Comparison of ENCODE assay signal across 1 cellular context in the genomic region with DNA sequence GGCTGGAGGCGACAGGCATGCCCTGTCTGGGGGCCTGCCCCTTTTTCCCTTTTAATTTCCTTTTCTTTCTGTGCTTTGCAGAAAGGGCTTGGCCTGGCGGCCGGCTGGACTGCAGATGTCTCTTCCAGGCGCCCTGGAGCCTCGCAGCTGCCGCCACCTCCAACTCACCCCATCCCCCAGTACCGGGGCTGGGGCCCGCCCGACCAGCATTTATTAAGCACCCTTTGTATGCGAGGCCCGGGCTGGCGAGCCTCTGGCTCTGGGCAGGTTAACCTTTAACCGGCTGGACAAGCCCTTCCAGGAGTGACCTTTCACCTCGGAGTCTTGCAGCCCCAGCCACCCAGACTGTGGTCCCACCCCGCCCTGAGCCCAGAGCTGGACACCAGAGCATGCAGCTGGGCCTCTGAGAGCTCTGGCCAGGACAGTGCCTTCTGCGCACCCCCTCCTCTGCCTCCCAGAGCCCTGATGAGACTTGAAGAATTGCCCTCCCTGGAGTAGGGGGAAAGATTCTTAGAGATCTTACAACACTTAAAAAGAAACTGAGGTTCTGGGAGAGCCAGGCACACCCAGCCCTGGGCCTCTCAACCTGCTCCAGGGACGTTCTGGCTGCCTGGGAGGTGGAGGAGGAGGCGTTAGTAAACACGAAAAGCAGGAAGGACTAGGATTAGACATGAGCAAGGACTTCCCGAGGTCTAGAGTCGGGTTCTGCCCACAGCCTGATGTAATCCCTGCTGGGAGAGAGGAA.
TF ChIP-seq lines count a peak whose summit lies in the region.

No MANE protein-coding gene starts in this region.

TF ChIP-seq in HepG2, 621 proteins besides CTCF, POLR2A, EP300 and RAD21 (continued from another document and continues in another):
- TF ChIP-seq, protein P1, sequence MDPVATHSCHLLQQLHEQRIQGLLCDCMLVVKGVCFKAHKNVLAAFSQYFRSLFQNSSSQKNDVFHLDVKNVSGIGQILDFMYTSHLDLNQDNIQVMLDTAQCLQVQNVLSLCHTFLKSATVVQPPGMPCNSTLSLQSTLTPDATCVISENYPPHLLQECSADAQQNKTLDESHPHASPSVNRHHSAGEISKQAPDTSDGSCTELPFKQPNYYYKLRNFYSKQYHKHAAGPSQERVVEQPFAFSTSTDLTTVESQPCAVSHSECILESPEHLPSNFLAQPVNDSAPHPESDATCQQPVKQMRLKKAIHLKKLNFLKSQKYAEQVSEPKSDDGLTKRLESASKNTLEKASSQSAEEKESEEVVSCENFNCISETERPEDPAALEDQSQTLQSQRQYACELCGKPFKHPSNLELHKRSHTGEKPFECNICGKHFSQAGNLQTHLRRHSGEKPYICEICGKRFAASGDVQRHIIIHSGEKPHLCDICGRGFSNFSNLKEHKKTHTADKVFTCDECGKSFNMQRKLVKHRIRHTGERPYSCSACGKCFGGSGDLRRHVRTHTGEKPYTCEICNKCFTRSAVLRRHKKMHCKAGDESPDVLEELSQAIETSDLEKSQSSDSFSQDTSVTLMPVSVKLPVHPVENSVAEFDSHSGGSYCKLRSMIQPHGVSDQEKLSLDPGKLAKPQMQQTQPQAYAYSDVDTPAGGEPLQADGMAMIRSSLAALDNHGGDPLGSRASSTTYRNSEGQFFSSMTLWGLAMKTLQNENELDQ (CRISPR knock-in tag; IDR thresholded peaks at IDR 0.05; ENCODE audit: borderline replicate concordance), result no peak
- TF ChIP-seq ZMYM3 (CRISPR knock-in tag; IDR thresholded peaks at IDR 0.05) (peak; percentile 100), HMG20A (CRISPR knock-in tag; IDR thresholded peaks at IDR 0.05; ENCODE audit: borderline replicate concordance) (no peak), ZFP41 (CRISPR knock-in tag; IDR thresholded peaks at IDR 0.05; ENCODE audit: borderline replicate concordance) (no peak), ZNF326 (CRISPR knock-in tag; IDR thresholded peaks at IDR 0.05; ENCODE audit: borderline replicate concordance) (no peak), SNRNP70 (IDR thresholded peaks at IDR 0.05; ENCODE audit: low read depth, low read length) (no peak), GLI4 (CRISPR knock-in tag; IDR thresholded peaks at IDR 0.05; ENCODE audit: borderline replicate concordance) (no peak), ATAD3A (CRISPR knock-in tag; IDR thresholded peaks at IDR 0.05) (no peak), ZNF335 (CRISPR knock-in tag; IDR thresholded peaks at IDR 0.05) (no peak), ZNF441 (CRISPR knock-in tag; IDR thresholded peaks at IDR 0.05; ENCODE audit: borderline replicate concordance) (peak; percentile 20; the same call in 1 of the 2 replicates), MEIS2 (CRISPR knock-in tag; IDR thresholded peaks at IDR 0.05) (no peak), HMGA1 (CRISPR knock-in tag; conservative IDR thresholded peaks at IDR 0.05) (no peak), HES4 (CRISPR knock-in tag; IDR thresholded peaks at IDR 0.05; ENCODE audit: borderline replicate concordance) (no peak), ZNF777 (CRISPR knock-in tag; IDR thresholded peaks at IDR 0.05) (no peak), ZNF224 (CRISPR knock-in tag; IDR thresholded peaks at IDR 0.05) (0 out of 2 replicates have a peak, but pooled peaks have one; percentile 28), SOX6 (IDR thresholded peaks at IDR 0.05) (no peak), SOX6 (CRISPR knock-in tag; IDR thresholded peaks at IDR 0.05) (peak; percentile 34; the same call in 1 of the 2 replicates), ZNF121 (CRISPR knock-in tag; IDR thresholded peaks at IDR 0.05) (peak; percentile 13), IRX3 (CRISPR knock-in tag; IDR thresholded peaks at IDR 0.05; ENCODE audit: borderline replicate concordance, low read depth) (no peak)
- TF ChIP-seq, protein P2, sequence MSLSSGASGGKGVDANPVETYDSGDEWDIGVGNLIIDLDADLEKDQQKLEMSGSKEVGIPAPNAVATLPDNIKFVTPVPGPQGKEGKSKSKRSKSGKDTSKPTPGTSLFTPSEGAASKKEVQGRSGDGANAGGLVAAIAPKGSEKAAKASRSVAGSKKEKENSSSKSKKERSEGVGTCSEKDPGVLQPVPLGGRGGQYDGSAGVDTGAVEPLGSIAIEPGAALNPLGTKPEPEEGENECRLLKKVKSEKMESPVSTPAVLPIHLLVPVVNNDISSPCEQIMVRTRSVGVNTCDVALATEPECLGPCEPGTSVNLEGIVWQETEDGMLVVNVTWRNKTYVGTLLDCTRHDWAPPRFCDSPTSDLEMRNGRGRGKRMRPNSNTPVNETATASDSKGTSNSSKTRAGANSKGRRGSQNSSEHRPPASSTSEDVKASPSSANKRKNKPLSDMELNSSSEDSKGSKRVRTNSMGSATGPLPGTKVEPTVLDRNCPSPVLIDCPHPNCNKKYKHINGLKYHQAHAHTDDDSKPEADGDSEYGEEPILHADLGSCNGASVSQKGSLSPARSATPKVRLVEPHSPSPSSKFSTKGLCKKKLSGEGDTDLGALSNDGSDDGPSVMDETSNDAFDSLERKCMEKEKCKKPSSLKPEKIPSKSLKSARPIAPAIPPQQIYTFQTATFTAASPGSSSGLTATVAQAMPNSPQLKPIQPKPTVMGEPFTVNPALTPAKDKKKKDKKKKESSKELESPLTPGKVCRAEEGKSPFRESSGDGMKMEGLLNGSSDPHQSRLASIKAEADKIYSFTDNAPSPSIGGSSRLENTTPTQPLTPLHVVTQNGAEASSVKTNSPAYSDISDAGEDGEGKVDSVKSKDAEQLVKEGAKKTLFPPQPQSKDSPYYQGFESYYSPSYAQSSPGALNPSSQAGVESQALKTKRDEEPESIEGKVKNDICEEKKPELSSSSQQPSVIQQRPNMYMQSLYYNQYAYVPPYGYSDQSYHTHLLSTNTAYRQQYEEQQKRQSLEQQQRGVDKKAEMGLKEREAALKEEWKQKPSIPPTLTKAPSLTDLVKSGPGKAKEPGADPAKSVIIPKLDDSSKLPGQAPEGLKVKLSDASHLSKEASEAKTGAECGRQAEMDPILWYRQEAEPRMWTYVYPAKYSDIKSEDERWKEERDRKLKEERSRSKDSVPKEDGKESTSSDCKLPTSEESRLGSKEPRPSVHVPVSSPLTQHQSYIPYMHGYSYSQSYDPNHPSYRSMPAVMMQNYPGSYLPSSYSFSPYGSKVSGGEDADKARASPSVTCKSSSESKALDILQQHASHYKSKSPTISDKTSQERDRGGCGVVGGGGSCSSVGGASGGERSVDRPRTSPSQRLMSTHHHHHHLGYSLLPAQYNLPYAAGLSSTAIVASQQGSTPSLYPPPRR (CRISPR knock-in tag; IDR thresholded peaks at IDR 0.05; ENCODE audit: borderline replicate concordance), result no peak
- TF ChIP-seq, protein P3, sequence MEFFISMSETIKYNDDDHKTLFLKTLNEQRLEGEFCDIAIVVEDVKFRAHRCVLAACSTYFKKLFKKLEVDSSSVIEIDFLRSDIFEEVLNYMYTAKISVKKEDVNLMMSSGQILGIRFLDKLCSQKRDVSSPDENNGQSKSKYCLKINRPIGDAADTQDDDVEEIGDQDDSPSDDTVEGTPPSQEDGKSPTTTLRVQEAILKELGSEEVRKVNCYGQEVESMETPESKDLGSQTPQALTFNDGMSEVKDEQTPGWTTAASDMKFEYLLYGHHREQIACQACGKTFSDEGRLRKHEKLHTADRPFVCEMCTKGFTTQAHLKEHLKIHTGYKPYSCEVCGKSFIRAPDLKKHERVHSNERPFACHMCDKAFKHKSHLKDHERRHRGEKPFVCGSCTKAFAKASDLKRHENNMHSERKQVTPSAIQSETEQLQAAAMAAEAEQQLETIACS (CRISPR knock-in tag; IDR thresholded peaks at IDR 0.05), result no peak
- TF ChIP-seq, protein P4, sequence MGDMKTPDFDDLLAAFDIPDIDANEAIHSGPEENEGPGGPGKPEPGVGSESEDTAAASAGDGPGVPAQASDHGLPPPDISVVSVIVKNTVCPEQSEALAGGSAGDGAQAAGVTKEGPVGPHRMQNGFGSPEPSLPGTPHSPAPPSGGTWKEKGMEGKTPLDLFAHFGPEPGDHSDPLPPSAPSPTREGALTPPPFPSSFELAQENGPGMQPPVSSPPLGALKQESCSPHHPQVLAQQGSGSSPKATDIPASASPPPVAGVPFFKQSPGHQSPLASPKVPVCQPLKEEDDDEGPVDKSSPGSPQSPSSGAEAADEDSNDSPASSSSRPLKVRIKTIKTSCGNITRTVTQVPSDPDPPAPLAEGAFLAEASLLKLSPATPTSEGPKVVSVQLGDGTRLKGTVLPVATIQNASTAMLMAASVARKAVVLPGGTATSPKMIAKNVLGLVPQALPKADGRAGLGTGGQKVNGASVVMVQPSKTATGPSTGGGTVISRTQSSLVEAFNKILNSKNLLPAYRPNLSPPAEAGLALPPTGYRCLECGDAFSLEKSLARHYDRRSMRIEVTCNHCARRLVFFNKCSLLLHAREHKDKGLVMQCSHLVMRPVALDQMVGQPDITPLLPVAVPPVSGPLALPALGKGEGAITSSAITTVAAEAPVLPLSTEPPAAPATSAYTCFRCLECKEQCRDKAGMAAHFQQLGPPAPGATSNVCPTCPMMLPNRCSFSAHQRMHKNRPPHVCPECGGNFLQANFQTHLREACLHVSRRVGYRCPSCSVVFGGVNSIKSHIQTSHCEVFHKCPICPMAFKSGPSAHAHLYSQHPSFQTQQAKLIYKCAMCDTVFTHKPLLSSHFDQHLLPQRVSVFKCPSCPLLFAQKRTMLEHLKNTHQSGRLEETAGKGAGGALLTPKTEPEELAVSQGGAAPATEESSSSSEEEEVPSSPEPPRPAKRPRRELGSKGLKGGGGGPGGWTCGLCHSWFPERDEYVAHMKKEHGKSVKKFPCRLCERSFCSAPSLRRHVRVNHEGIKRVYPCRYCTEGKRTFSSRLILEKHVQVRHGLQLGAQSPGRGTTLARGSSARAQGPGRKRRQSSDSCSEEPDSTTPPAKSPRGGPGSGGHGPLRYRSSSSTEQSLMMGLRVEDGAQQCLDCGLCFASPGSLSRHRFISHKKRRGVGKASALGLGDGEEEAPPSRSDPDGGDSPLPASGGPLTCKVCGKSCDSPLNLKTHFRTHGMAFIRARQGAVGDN (CRISPR knock-in tag; IDR thresholded peaks at IDR 0.05), result peak; percentile 75; the same call in 1 of the 2 replicates
- TF ChIP-seq, protein P5, sequence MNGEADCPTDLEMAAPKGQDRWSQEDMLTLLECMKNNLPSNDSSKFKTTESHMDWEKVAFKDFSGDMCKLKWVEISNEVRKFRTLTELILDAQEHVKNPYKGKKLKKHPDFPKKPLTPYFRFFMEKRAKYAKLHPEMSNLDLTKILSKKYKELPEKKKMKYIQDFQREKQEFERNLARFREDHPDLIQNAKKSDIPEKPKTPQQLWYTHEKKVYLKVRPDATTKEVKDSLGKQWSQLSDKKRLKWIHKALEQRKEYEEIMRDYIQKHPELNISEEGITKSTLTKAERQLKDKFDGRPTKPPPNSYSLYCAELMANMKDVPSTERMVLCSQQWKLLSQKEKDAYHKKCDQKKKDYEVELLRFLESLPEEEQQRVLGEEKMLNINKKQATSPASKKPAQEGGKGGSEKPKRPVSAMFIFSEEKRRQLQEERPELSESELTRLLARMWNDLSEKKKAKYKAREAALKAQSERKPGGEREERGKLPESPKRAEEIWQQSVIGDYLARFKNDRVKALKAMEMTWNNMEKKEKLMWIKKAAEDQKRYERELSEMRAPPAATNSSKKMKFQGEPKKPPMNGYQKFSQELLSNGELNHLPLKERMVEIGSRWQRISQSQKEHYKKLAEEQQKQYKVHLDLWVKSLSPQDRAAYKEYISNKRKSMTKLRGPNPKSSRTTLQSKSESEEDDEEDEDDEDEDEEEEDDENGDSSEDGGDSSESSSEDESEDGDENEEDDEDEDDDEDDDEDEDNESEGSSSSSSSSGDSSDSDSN (CRISPR knock-in tag; IDR thresholded peaks at IDR 0.05), result peak; percentile 42; the same call in 1 of the 2 replicates
- TF ChIP-seq, protein P6, sequence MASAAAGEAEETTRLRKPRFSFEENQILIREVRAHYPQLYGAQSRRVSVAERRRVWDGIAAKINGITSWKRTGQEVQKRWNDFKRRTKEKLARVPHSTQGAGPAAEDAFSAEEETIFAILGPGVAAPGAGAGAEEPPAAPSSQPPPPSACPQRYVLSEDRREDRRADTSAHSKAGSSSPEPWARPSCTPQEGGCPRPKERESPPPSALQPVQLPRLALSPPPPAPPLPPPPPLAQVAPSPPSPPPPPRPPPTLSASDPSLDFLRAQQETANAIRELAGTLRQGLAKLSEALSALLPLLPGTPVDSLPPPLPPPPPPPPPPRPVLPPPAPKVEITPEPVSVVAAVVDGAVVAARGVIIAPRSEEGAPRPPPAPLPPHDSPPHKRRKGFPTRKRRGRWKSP (CRISPR knock-in tag; IDR thresholded peaks at IDR 0.05), result no peak
- TF ChIP-seq, protein P7, sequence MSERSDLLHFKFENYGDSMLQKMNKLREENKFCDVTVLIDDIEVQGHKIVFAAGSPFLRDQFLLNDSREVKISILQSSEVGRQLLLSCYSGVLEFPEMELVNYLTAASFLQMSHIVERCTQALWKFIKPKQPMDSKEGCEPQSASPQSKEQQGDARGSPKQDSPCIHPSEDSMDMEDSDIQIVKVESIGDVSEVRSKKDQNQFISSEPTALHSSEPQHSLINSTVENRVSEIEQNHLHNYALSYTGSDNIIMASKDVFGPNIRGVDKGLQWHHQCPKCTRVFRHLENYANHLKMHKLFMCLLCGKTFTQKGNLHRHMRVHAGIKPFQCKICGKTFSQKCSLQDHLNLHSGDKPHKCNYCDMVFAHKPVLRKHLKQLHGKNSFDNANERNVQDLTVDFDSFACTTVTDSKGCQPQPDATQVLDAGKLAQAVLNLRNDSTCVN (CRISPR knock-in tag; IDR thresholded peaks at IDR 0.05; ENCODE audit: borderline replicate concordance), result no peak
- TF ChIP-seq, protein P8, sequence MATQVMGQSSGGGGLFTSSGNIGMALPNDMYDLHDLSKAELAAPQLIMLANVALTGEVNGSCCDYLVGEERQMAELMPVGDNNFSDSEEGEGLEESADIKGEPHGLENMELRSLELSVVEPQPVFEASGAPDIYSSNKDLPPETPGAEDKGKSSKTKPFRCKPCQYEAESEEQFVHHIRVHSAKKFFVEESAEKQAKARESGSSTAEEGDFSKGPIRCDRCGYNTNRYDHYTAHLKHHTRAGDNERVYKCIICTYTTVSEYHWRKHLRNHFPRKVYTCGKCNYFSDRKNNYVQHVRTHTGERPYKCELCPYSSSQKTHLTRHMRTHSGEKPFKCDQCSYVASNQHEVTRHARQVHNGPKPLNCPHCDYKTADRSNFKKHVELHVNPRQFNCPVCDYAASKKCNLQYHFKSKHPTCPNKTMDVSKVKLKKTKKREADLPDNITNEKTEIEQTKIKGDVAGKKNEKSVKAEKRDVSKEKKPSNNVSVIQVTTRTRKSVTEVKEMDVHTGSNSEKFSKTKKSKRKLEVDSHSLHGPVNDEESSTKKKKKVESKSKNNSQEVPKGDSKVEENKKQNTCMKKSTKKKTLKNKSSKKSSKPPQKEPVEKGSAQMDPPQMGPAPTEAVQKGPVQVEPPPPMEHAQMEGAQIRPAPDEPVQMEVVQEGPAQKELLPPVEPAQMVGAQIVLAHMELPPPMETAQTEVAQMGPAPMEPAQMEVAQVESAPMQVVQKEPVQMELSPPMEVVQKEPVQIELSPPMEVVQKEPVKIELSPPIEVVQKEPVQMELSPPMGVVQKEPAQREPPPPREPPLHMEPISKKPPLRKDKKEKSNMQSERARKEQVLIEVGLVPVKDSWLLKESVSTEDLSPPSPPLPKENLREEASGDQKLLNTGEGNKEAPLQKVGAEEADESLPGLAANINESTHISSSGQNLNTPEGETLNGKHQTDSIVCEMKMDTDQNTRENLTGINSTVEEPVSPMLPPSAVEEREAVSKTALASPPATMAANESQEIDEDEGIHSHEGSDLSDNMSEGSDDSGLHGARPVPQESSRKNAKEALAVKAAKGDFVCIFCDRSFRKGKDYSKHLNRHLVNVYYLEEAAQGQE (IDR thresholded peaks at IDR 0.05; ENCODE audit: borderline replicate concordance in 1 of 2, low read depth in 1 of 2, low read length in 2 of 2), result no peak
- TF ChIP-seq, protein P9, sequence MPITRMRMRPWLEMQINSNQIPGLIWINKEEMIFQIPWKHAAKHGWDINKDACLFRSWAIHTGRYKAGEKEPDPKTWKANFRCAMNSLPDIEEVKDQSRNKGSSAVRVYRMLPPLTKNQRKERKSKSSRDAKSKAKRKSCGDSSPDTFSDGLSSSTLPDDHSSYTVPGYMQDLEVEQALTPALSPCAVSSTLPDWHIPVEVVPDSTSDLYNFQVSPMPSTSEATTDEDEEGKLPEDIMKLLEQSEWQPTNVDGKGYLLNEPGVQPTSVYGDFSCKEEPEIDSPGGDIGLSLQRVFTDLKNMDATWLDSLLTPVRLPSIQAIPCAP (CRISPR knock-in tag; IDR thresholded peaks at IDR 0.05; ENCODE audit: low read depth), result no peak
